Comparison of ENCODE assay signal across 15 cellular contexts in genomic region chr5:43215073-43215631, GRCh38. TPM values are rescaled to one million over a fixed set of nuclear protein-coding genes. Genes with fewer than 3 reads are reported as not detected.
A peak's percentile ranks its signal among the peaks of the same experiment; 100 is the strongest.
DNase-seq lines count a peak whose midpoint lies in the region; ATAC-seq, FAIRE-seq and TF ChIP-seq lines count a peak whose summit lies in the region.
"Had no signal": no experiment of that assay in that cellular context is flagged by ENCODE, and none has a peak within 500 bp of the region (broad histone marks: within the 10 kb centered on the region; RNA-seq: fewer than 3 reads in every experiment).

No MANE protein-coding gene starts in this region.

- H3K4me3 Mint-ChIP-seq in glutamatergic neuron (ENCODE audit: unreplicated experiment) = peak overlapping the region; percentile 43
- H3K4me3 Mint-ChIP-seq: CD4-positive, CD25-positive, alpha-beta regulatory T cell; GM23338; stimulated activated naive B cell treated with anti-CD40 and anti-IgM and Interleukin-4, amounts not matched to agents 10 μg/mL and 1 μg/mL and 100 μg/mL, for 72 hours had no signal

- H3K4me1 ChIP-seq in gastroesophageal sphincter (no peaks in the 10 kb centered on the region), small intestine (ENCODE audit: control insufficient read depth in 2 of 2, insufficient read depth in 1 of 2, low read depth in 1 of 2, low read length in 1 of 2) (no peaks in the 10 kb centered on the region)
- H3K4me1 ChIP-seq: adrenal gland had no signal

- no peak overlapping the region for H3K4me3 ChIP-seq in gastroesophageal sphincter
- H3K4me3 ChIP-seq in small intestine (ENCODE audit: low read depth in 1 of 2, low read length in 2 of 2) = no peak overlapping the region
- H3K4me3 ChIP-seq: adrenal gland, GM23338 had no signal

- H3K27me3 ChIP-seq in gastroesophageal sphincter = no peaks in the 10 kb centered on the region
- no peaks in the 10 kb centered on the region for H3K27me3 ChIP-seq in small intestine (ENCODE audit: control insufficient read depth in 2 of 2, insufficient read depth in 2 of 2, low read length in 2 of 2)
- H3K27me3 ChIP-seq: adrenal gland had no signal

- H3K36me3 Mint-ChIP-seq in glutamatergic neuron (ENCODE audit: unreplicated experiment) = peaks cover 4% of the 10 kb centered on the region
- H3K36me3 Mint-ChIP-seq: CD4-positive, CD25-positive, alpha-beta regulatory T cell had no signal

- no peak for TF ChIP-seq EP300 in gastroesophageal sphincter (IDR thresholded peaks at IDR 0.05)

- peak; percentile 37 for DNase-seq in EH (ENCODE audit: low read depth)
- peak; percentile 89 for DNase-seq in NCI-H1436 treated with DMSO at 0.1 percent for 48 hours (lab: John Stamatoyannopoulos, UW)
- peak; percentile 86 for DNase-seq in SIG-M5 treated with dmso at 0.1 percent for 504 hours (lab: John Stamatoyannopoulos, UW; ENCODE audit: unreplicated experiment)
- DNase-seq in glutamatergic neuron = peak; percentile 43
- DNase-seq in small intestine = no peak
- no peak for DNase-seq in SK-N-DZ (ENCODE audit: low spot score)
- DNase-seq in activated CD4-positive, alpha-beta T cell treated with anti-CD3 and anti-CD28 coated beads for 4 hours = no peak
- DNase-seq: adrenal gland; CD4-positive, CD25-positive, alpha-beta regulatory T cell; posterior cingulate gyrus; stimulated activated CD4-positive, alpha-beta T cell treated with anti-CD3 and anti-CD28 coated beads, Interleukin-2, amount 100 ng/mL, for 24 hours; stimulated activated naive B cell treated with anti-CD40 and anti-IgM and Interleukin-4, amounts not matched to agents 10 μg/mL and 1 μg/mL and 100 μg/mL, for 72 hours had no signal

- FAIRE-seq in small intestine (lab: Jason Lieb, UNC) = no peak

- H3K27ac Mint-ChIP-seq in glutamatergic neuron (ENCODE audit: unreplicated experiment) = peak overlapping the region; percentile 67
- H3K27ac Mint-ChIP-seq: CD4-positive, CD25-positive, alpha-beta regulatory T cell; GM23338; stimulated activated naive B cell treated with anti-CD40 and anti-IgM and Interleukin-4, amounts not matched to agents 10 μg/mL and 1 μg/mL and 100 μg/mL, for 72 hours had no signal

- 81% methylated on average over 4 to 9 of the region's 11 CpGs for WGBS in gastroesophageal sphincter (ENCODE audit: low coverage in 1 of 2), 2 donors
- 86 to 88% (median 87%) methylated on average over 11 of the region's 11 CpGs for WGBS in small intestine, 3 donors

- peaks cover 3% of the 10 kb centered on the region for H3K27me3 Mint-ChIP-seq in glutamatergic neuron (ENCODE audit: unreplicated experiment)

- peaks cover 33% of the 10 kb centered on the region for H3K4me1 Mint-ChIP-seq in glutamatergic neuron (ENCODE audit: low read depth, unreplicated experiment)
- H3K4me1 Mint-ChIP-seq: stimulated activated naive B cell treated with anti-CD40 and anti-IgM and Interleukin-4, amounts not matched to agents 10 μg/mL and 1 μg/mL and 100 μg/mL, for 72 hours had no signal

- H3K36me3 ChIP-seq in gastroesophageal sphincter = no peaks in the 10 kb centered on the region
- H3K36me3 ChIP-seq in small intestine (ENCODE audit: control insufficient read depth in 2 of 2, insufficient read depth in 2 of 2, low read length in 2 of 2) = no peaks in the 10 kb centered on the region
- H3K36me3 ChIP-seq: adrenal gland had no signal

- H3K27ac ChIP-seq in gastroesophageal sphincter (no peak overlapping the region), small intestine (ENCODE audit: low read depth in 1 of 2, low read length in 1 of 2) (no peak overlapping the region)
- H3K27ac ChIP-seq: adrenal gland had no signal

- TF ChIP-seq POLR2A in gastroesophageal sphincter (IDR thresholded peaks at IDR 0.05) = no peak

- no peaks in the 10 kb centered on the region for H3K9me3 ChIP-seq in gastroesophageal sphincter
- H3K9me3 ChIP-seq in small intestine (ENCODE audit: control insufficient read depth, low read depth) = no peaks in the 10 kb centered on the region
- H3K9me3 ChIP-seq: adrenal gland had no signal

- no peak for ATAC-seq in gastroesophageal sphincter
- ATAC-seq: GM23338 had no signal

- TF ChIP-seq CTCF in glutamatergic neuron (IDR thresholded peaks at IDR 0.05; ENCODE audit: partially characterized antibody, unreplicated experiment) = no peak
- TF ChIP-seq CTCF in gastroesophageal sphincter (IDR thresholded peaks at IDR 0.05) = no peak

- peaks cover 4% of the 10 kb centered on the region for H3K9me3 Mint-ChIP-seq in glutamatergic neuron (ENCODE audit: unreplicated experiment)
- H3K9me3 Mint-ChIP-seq: GM23338 had no signal

RNA-seq across cellular contexts. Expression of gene NIM1K, which starts 23.1 kb away (rescaled TPM):
- 10.5 TPM for total RNA-seq in glutamatergic neuron (ENCODE audit: unreplicated experiment)
- total RNA-seq in gastroesophageal sphincter = 1 to 10 TPM in 2 of 4 donors, under 1 TPM in 2; 0.94 to 1.9 (median 1.2) TPM
- under 1 TPM in 1 of 3 donors, not detected in 2; 0.42 TPM for polyA plus RNA-seq in small intestine
- polyA plus RNA-seq in SK-N-DZ (2014; cell fraction: cytosol; rRNA removed) = not detected in 2 replicates
- not detected in 2 replicates for polyA plus RNA-seq in SK-N-DZ (2014; cell fraction: nucleus; rRNA removed)
- total RNA-seq: GM23338, lung microvascular endothelial cell had no signal
- polyA plus RNA-seq: GM23338 had no signal

Comparison
In these comparisons a context has a peak if more than half of its experiments do, and no peak if none do; other contexts are left out.
1. DNase-seq: peak in EH (single experiment), NCI-H1436 treated with DMSO at 0.1 percent for 48 hours (single experiment), SIG-M5 treated with dmso at 0.1 percent for 504 hours (single experiment) and glutamatergic neuron (single experiment); none in small intestine (single experiment), SK-N-DZ (single experiment) and activated CD4-positive, alpha-beta T cell treated with anti-CD3 and anti-CD28 coated beads for 4 hours (0 of 2).